23 cellular contexts compared by ENCODE assay signal in the genomic region with DNA sequence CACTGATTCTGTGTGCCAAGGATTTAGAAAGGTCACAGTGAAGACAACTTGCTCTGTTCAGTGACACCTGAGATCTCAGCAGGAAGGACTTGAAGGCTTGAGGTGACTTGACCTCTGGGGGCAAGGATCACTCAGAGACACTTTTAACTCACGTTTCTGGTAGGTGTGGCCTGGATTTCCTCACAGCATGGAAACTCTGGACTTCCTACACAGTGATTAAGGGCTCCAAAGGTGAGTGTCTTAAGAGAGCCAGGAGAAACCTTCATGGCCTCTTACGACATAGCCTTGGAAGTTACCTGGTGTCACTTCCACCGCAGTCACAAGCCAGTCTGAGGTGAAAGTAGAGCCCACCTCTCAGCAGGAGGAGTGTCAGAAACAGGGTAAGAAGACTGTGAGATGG.
"Had no signal": no experiment of that assay in that cellular context is flagged by ENCODE, and none has a peak within 500 bp of the region (broad histone marks: within the 10 kb centered on the region; RNA-seq: fewer than 3 reads in every experiment).

No MANE protein-coding gene starts in this region.

- DNase-seq: Karpas-422, KBM-7, MG63, NCI-H1092, NCI-H1105 treated with DMSO at 0.1 percent for 48 hours, NCI-H1417 treated with DMSO at 0.1 percent for 48 hours, NCI-H146, NCI-H187, NCI-H2029, NCI-H2081 treated with DMSO at 0.1 percent for 48 hours, NCI-H2171, NCI-H226, NCI-H446, NCI-H510A, NCI-H524 treated with DMSO at 0.1 percent for 48 hours, NCI-H69, NCI-H774, SHP77 treated with DMSO at 0.1 percent for 48 hours, SJCRH30, T-helper 1 cell had no signal

- H3K27ac ChIP-seq: RWPE1, SJCRH30 had no signal

- H3K9me3 ChIP-seq: MG63, SJCRH30 had no signal

- ATAC-seq: Panc1, SK-N-SH treated with all-trans-retinoic acid at 6 μM for 48 hours had no signal

- H3K36me3 ChIP-seq: MG63, SJCRH30 had no signal

- H3K27me3 ChIP-seq: MG63, SJCRH30 had no signal

- H3K4me3 ChIP-seq: MG63, SJCRH30 had no signal
